ENCODE assay signal across 15 cellular contexts in the genomic region with DNA sequence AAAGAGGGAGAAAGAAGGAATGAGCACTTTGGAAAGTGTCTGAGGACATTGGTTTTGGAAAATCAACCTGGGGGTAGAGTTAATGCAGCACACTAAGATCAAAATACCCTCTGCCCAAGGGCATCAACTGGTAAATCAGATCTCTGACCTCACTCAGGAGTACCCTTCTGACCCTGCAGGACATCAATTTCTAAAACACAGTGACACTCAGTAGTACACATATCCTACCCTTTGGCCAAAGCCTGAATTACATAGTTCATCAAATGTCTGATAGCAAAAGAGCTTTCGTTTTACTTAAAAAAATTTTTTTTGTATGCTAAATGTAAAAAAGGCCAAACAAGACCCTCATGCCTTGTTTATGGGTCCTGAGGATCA.
"Had no signal": no experiment of that assay in that cellular context is flagged by ENCODE, and none has a peak within 500 bp of the region (broad histone marks: within the 10 kb centered on the region; RNA-seq: fewer than 3 reads in every experiment).

No MANE protein-coding gene starts in this region.

- H3K27ac ChIP-seq: coronary artery, foreskin keratinocyte, heart left ventricle, neutrophil, parathyroid adenoma, VCaP had no signal

- H3K27ac Mint-ChIP-seq: activated T-helper 2 cell treated with anti-CD3 and anti-CD28 coated beads, Interferon-gamma antibody, Interleukin-2, Interleukin-4, amounts not matched to agents 10 μg/mL and 5 μg/mL and 100 μg/mL, durations not matched to agents 14 hours and 24 hours and 36 hours; stimulated activated effector memory CD8-positive, alpha-beta T cell treated with anti-CD3 and anti-CD28 coated beads, Interleukin-12 subunit alpha, Interleukin-12 subunit beta, amount 100 ng/mL, for 72 hours; T-cell had no signal

- H3K27me3 ChIP-seq: foreskin keratinocyte, heart left ventricle, neutrophil had no signal

- H3K9me3 ChIP-seq: neutrophil had no signal

- H3K36me3 ChIP-seq: heart left ventricle, neutrophil had no signal

- H3K36me3 Mint-ChIP-seq: naive B cell; stimulated activated effector memory CD8-positive, alpha-beta T cell treated with anti-CD3 and anti-CD28 coated beads, Interleukin-12 subunit alpha, Interleukin-12 subunit beta, amount 100 ng/mL, for 72 hours; T-cell had no signal

- H3K27me3 Mint-ChIP-seq: central memory CD8-positive, alpha-beta T cell; naive B cell; T-cell had no signal

- H3K4me1 Mint-ChIP-seq: central memory CD8-positive, alpha-beta T cell; naive B cell; stimulated activated effector memory CD8-positive, alpha-beta T cell treated with anti-CD3 and anti-CD28 coated beads, Interleukin-12 subunit alpha, Interleukin-12 subunit beta, amount 100 ng/mL, for 72 hours; T-cell had no signal

- H3K4me3 ChIP-seq: coronary artery, heart left ventricle, lung had no signal

- H3K4me3 Mint-ChIP-seq: central memory CD8-positive, alpha-beta T cell; stimulated activated effector memory CD8-positive, alpha-beta T cell treated with anti-CD3 and anti-CD28 coated beads, Interleukin-12 subunit alpha, Interleukin-12 subunit beta, amount 100 ng/mL, for 72 hours; T-cell had no signal

- DNase-seq: activated CD4-positive, alpha-beta T cell treated with anti-CD3 and anti-CD28 coated beads, Interleukin-2, amount 50 U/mL, for 48 hours; activated naive CD4-positive, alpha-beta T cell treated with anti-CD3 and anti-CD28 coated beads, Interleukin-2, amount 50 U/mL, for 16 hours; effector CD8-positive, alpha-beta T cell; foreskin keratinocyte; naive B cell; T-cell had no signal

- ATAC-seq: foreskin keratinocyte; stimulated activated effector memory CD8-positive, alpha-beta T cell treated with anti-CD3 and anti-CD28 coated beads, Interleukin-12 subunit alpha, Interleukin-12 subunit beta, amount 100 ng/mL, for 72 hours; T-cell had no signal

- H3K4me1 ChIP-seq: foreskin keratinocyte, heart left ventricle, parathyroid adenoma had no signal
